Comparison of ENCODE assay signal across 15 cellular contexts in genomic region chr1:147837129-147837776, GRCh38.
"Had no signal": no experiment of that assay in that cellular context is flagged by ENCODE, and none has a peak within 500 bp of the region (broad histone marks: within the 10 kb centered on the region; RNA-seq: fewer than 3 reads in every experiment).

No MANE protein-coding gene starts in this region.

- H3K4me1 ChIP-seq: right lobe of liver had no signal

- H3K27ac ChIP-seq: hepatocyte, ovary, right lobe of liver had no signal

- DNase-seq: activated CD4-positive, alpha-beta T cell treated with anti-CD3 and anti-CD28 coated beads, Interleukin-2, amount 10 ng/mL, durations not matched to agents 7 days and 5 days; activated CD8-positive, alpha-beta memory T cell treated with anti-CD3 and anti-CD28 coated beads for 24 hours; activated naive CD4-positive, alpha-beta T cell; activated naive CD8-positive, alpha-beta T cell treated with anti-CD3 and anti-CD28 coated beads, Interleukin-2, amount 10 ng/mL, durations not matched to agents 7 days and 5 days; activated T-cell treated with anti-CD3 and anti-CD28 coated beads for 4 hours; cerebellar nuclear complex; erythroblast; naive B cell; ovary; right lobe of liver; stimulated activated naive CD8-positive, alpha-beta T cell treated with anti-CD3 and anti-CD28 coated beads, Interleukin-15, amount 100 ng/mL, for 72 hours; SW 1271 had no signal

- H3K27me3 ChIP-seq: hepatocyte, ovary, right lobe of liver had no signal

- H3K79me2 ChIP-seq: hepatocyte had no signal

- ATAC-seq: left lobe of liver; right lobe of liver; stimulated activated naive CD8-positive, alpha-beta T cell treated with anti-CD3 and anti-CD28 coated beads, Interleukin-15, amount 100 ng/mL, for 72 hours had no signal

- FAIRE-seq: islet of Langerhans had no signal

- H3K4me2 ChIP-seq: hepatocyte had no signal

- H2AFZ ChIP-seq: hepatocyte had no signal

- H3K36me3 ChIP-seq: ovary, right lobe of liver had no signal

- H3K4me3 ChIP-seq: hepatocyte, ovary, right lobe of liver had no signal

- H3K9me3 ChIP-seq: ovary, right lobe of liver had no signal
